Comparison of ENCODE assay signal across 1 cellular context in the genomic region with DNA sequence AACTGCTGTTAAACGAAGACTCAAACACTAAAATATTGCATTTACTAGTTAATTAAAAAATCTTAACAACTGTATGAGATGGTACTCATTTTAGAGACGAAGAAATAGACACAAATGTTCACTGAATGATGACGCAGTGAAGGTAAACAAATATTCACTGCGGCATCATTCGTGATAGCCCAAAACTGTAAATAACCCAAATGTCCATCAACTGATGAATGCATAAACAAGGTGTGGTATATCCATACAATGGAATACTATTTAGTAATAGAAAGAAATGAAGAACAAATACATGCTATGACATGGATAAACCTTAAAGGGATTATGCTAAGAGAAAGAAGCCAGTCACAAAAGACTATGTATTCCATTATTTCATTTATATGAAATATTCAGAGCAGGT.
TF ChIP-seq lines count a peak whose summit lies in the region.

No MANE protein-coding gene starts in this region.

TF ChIP-seq in WTC11, 78 proteins besides CTCF, POLR2A, EP300 and RAD21 (continued from another document):
- TF ChIP-seq ZNF423 (CRISPR knock-in tag; IDR thresholded peaks at IDR 0.05): no peak
- no peak for TF ChIP-seq ZNF317 (CRISPR knock-in tag; IDR thresholded peaks at IDR 0.05; ENCODE audit: borderline replicate concordance, low read depth)
- TF ChIP-seq ZNF396 (CRISPR knock-in tag; IDR thresholded peaks at IDR 0.05; ENCODE audit: borderline replicate concordance): no peak
- TF ChIP-seq IRF2 (CRISPR knock-in tag; IDR thresholded peaks at IDR 0.05; ENCODE audit: borderline replicate concordance, low read depth): no peak
- TF ChIP-seq, protein P1, sequence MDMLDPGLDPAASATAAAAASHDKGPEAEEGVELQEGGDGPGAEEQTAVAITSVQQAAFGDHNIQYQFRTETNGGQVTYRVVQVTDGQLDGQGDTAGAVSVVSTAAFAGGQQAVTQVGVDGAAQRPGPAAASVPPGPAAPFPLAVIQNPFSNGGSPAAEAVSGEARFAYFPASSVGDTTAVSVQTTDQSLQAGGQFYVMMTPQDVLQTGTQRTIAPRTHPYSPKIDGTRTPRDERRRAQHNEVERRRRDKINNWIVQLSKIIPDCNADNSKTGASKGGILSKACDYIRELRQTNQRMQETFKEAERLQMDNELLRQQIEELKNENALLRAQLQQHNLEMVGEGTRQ (CRISPR knock-in tag; IDR thresholded peaks at IDR 0.05): no peak
- TF ChIP-seq ATF1 (CRISPR knock-in tag; IDR thresholded peaks at IDR 0.05): no peak
- TF ChIP-seq, protein P2, sequence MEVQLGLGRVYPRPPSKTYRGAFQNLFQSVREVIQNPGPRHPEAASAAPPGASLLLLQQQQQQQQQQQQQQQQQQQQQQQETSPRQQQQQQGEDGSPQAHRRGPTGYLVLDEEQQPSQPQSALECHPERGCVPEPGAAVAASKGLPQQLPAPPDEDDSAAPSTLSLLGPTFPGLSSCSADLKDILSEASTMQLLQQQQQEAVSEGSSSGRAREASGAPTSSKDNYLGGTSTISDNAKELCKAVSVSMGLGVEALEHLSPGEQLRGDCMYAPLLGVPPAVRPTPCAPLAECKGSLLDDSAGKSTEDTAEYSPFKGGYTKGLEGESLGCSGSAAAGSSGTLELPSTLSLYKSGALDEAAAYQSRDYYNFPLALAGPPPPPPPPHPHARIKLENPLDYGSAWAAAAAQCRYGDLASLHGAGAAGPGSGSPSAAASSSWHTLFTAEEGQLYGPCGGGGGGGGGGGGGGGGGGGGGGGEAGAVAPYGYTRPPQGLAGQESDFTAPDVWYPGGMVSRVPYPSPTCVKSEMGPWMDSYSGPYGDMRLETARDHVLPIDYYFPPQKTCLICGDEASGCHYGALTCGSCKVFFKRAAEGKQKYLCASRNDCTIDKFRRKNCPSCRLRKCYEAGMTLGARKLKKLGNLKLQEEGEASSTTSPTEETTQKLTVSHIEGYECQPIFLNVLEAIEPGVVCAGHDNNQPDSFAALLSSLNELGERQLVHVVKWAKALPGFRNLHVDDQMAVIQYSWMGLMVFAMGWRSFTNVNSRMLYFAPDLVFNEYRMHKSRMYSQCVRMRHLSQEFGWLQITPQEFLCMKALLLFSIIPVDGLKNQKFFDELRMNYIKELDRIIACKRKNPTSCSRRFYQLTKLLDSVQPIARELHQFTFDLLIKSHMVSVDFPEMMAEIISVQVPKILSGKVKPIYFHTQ (CRISPR knock-in tag; IDR thresholded peaks at IDR 0.05): no peak
- TF ChIP-seq, protein P3, sequence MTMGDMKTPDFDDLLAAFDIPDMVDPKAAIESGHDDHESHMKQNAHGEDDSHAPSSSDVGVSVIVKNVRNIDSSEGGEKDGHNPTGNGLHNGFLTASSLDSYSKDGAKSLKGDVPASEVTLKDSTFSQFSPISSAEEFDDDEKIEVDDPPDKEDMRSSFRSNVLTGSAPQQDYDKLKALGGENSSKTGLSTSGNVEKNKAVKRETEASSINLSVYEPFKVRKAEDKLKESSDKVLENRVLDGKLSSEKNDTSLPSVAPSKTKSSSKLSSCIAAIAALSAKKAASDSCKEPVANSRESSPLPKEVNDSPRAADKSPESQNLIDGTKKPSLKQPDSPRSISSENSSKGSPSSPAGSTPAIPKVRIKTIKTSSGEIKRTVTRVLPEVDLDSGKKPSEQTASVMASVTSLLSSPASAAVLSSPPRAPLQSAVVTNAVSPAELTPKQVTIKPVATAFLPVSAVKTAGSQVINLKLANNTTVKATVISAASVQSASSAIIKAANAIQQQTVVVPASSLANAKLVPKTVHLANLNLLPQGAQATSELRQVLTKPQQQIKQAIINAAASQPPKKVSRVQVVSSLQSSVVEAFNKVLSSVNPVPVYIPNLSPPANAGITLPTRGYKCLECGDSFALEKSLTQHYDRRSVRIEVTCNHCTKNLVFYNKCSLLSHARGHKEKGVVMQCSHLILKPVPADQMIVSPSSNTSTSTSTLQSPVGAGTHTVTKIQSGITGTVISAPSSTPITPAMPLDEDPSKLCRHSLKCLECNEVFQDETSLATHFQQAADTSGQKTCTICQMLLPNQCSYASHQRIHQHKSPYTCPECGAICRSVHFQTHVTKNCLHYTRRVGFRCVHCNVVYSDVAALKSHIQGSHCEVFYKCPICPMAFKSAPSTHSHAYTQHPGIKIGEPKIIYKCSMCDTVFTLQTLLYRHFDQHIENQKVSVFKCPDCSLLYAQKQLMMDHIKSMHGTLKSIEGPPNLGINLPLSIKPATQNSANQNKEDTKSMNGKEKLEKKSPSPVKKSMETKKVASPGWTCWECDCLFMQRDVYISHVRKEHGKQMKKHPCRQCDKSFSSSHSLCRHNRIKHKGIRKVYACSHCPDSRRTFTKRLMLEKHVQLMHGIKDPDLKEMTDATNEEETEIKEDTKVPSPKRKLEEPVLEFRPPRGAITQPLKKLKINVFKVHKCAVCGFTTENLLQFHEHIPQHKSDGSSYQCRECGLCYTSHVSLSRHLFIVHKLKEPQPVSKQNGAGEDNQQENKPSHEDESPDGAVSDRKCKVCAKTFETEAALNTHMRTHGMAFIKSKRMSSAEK (CRISPR knock-in tag; IDR thresholded peaks at IDR 0.05; ENCODE audit: borderline replicate concordance): no peak
- TF ChIP-seq, protein P4, sequence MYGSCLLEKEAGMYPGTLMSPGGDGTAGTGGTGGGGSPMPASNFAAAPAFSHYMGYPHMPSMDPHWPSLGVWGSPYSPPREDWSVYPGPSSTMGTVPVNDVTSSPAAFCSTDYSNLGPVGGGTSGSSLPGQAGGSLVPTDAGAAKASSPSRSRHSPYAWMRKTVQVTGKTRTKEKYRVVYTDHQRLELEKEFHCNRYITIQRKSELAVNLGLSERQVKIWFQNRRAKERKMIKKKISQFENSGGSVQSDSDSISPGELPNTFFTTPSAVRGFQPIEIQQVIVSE (CRISPR knock-in tag; IDR thresholded peaks at IDR 0.05; ENCODE audit: borderline replicate concordance): no peak
- TF ChIP-seq, protein P5, sequence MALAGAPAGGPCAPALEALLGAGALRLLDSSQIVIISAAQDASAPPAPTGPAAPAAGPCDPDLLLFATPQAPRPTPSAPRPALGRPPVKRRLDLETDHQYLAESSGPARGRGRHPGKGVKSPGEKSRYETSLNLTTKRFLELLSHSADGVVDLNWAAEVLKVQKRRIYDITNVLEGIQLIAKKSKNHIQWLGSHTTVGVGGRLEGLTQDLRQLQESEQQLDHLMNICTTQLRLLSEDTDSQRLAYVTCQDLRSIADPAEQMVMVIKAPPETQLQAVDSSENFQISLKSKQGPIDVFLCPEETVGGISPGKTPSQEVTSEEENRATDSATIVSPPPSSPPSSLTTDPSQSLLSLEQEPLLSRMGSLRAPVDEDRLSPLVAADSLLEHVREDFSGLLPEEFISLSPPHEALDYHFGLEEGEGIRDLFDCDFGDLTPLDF (CRISPR knock-in tag; IDR thresholded peaks at IDR 0.05): no peak
- TF ChIP-seq, protein P6, sequence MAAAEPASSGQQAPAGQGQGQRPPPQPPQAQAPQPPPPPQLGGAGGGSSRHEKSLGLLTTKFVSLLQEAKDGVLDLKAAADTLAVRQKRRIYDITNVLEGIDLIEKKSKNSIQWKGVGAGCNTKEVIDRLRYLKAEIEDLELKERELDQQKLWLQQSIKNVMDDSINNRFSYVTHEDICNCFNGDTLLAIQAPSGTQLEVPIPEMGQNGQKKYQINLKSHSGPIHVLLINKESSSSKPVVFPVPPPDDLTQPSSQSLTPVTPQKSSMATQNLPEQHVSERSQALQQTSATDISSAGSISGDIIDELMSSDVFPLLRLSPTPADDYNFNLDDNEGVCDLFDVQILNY (CRISPR knock-in tag; IDR thresholded peaks at IDR 0.05): no peak
- TF ChIP-seq, protein P7, sequence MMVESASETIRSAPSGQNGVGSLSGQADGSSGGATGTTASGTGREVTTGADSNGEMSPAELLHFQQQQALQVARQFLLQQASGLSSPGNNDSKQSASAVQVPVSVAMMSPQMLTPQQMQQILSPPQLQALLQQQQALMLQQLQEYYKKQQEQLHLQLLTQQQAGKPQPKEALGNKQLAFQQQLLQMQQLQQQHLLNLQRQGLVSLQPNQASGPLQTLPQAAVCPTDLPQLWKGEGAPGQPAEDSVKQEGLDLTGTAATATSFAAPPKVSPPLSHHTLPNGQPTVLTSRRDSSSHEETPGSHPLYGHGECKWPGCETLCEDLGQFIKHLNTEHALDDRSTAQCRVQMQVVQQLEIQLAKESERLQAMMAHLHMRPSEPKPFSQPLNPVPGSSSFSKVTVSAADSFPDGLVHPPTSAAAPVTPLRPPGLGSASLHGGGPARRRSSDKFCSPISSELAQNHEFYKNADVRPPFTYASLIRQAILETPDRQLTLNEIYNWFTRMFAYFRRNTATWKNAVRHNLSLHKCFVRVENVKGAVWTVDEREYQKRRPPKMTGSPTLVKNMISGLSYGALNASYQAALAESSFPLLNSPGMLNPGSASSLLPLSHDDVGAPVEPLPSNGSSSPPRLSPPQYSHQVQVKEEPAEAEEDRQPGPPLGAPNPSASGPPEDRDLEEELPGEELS (CRISPR knock-in tag; IDR thresholded peaks at IDR 0.05): no peak
- TF ChIP-seq ESRRA (CRISPR knock-in tag; IDR thresholded peaks at IDR 0.05; ENCODE audit: borderline replicate concordance): no peak
- no peak for TF ChIP-seq RORB (CRISPR knock-in tag; IDR thresholded peaks at IDR 0.05)
- TF ChIP-seq OVOL2 (CRISPR knock-in tag; IDR thresholded peaks at IDR 0.05; ENCODE audit: borderline replicate concordance): no peak
